ENCODE assay signal across 1 cellular context in genomic region chr1:94926915-94927404, GRCh38.
TF ChIP-seq lines count a peak whose summit lies in the region.

TSS of gene CNN3 (minus strand) at chr1:94927110. CDS start at chr1:94926894, 216 bp downstream.

TF ChIP-seq in HepG2, 621 proteins besides CTCF, POLR2A, EP300 and RAD21 (continued from another document and continues in another):
- TF ChIP-seq ZSCAN25 (CRISPR knock-in tag; IDR thresholded peaks at IDR 0.05) = peak; percentile 27; the same call in 1 of the 2 replicates
- TF ChIP-seq SSRP1 (CRISPR knock-in tag; IDR thresholded peaks at IDR 0.05) = no peak
- TF ChIP-seq ELF1 (CRISPR knock-in tag; IDR thresholded peaks at IDR 0.05) = 0 out of 2 replicates have a peak, but pooled peaks have one; percentile 7
- peak; percentile 91 for TF ChIP-seq RBFOX2 (IDR thresholded peaks at IDR 0.05; ENCODE audit: low read depth, low read length)
- 0 out of 2 replicates have a peak, but pooled peaks have one; percentile 11 for TF ChIP-seq ZNF747 (CRISPR knock-in tag; IDR thresholded peaks at IDR 0.05; ENCODE audit: borderline replicate concordance)
- peak; percentile 42; the same call in 1 of the 2 replicates for TF ChIP-seq ETV6 (CRISPR knock-in tag; conservative IDR thresholded peaks at IDR 0.05)
- no peak for TF ChIP-seq SNAPC4 (CRISPR knock-in tag; IDR thresholded peaks at IDR 0.05)
- TF ChIP-seq MTF1 (CRISPR knock-in tag; IDR thresholded peaks at IDR 0.05) = no peak
- no peak for TF ChIP-seq PRPF4 (IDR thresholded peaks at IDR 0.05; ENCODE audit: low read depth, low read length, poor library complexity, severe bottlenecking)
- TF ChIP-seq LCORL (IDR thresholded peaks at IDR 0.05) = no peak
- peak; percentile 79; the same call in 1 of the 2 replicates for TF ChIP-seq LCORL (CRISPR knock-in tag; IDR thresholded peaks at IDR 0.05)
- TF ChIP-seq IKZF4 (CRISPR knock-in tag; IDR thresholded peaks at IDR 0.05; ENCODE audit: borderline replicate concordance, low read depth, not compliant biosample characterization) = peak; percentile 39
- TF ChIP-seq ATRX (CRISPR knock-in tag; IDR thresholded peaks at IDR 0.05; ENCODE audit: borderline replicate concordance) = no peak
- TF ChIP-seq SALL1 (CRISPR knock-in tag; IDR thresholded peaks at IDR 0.05) = peak; percentile 88
- peak; percentile 64 for TF ChIP-seq POGZ (CRISPR knock-in tag; IDR thresholded peaks at IDR 0.05)
- peak; percentile 52; the same call in 1 of the 2 replicates for TF ChIP-seq SIN3A (IDR thresholded peaks at IDR 0.05; ENCODE audit: borderline replicate concordance, low read depth, low read length)
- no peak for TF ChIP-seq ZNF691 (CRISPR knock-in tag; IDR thresholded peaks at IDR 0.05; ENCODE audit: borderline replicate concordance, low read depth)
- TF ChIP-seq ZNF530 (CRISPR knock-in tag; IDR thresholded peaks at IDR 0.05; ENCODE audit: low read depth) = peak; percentile 67; the same call in 1 of the 2 replicates
- peak; percentile 88 for TF ChIP-seq IRX3 (CRISPR knock-in tag; IDR thresholded peaks at IDR 0.05; ENCODE audit: borderline replicate concordance, low read depth)
- peak; percentile 90 for TF ChIP-seq TFDP1 (CRISPR knock-in tag; IDR thresholded peaks at IDR 0.05; ENCODE audit: borderline replicate concordance)
- TF ChIP-seq MEIS1 (CRISPR knock-in tag; IDR thresholded peaks at IDR 0.05; ENCODE audit: borderline replicate concordance) = 0 out of 2 replicates have a peak, but pooled peaks have one; percentile 27
- peak; percentile 58 for TF ChIP-seq PHF20 (CRISPR knock-in tag; IDR thresholded peaks at IDR 0.05)
- 0 out of 2 replicates have a peak, but pooled peaks have one; percentile 14 for TF ChIP-seq ZNF503 (CRISPR knock-in tag; IDR thresholded peaks at IDR 0.05)
- TF ChIP-seq SAP130 (CRISPR knock-in tag; IDR thresholded peaks at IDR 0.05; ENCODE audit: low read depth) = peak; percentile 61; the same call in 1 of the 2 replicates
- TF ChIP-seq ZNF30 (CRISPR knock-in tag; IDR thresholded peaks at IDR 0.05) = peak; percentile 71; the same call in 1 of the 2 replicates
- peak; percentile 64 for TF ChIP-seq SRY (CRISPR knock-in tag; IDR thresholded peaks at IDR 0.05)
- 0 out of 2 replicates have a peak, but pooled peaks have one; percentile 47 for TF ChIP-seq ZNF639 (CRISPR knock-in tag; conservative IDR thresholded peaks at IDR 0.05)
- peak; percentile 19; the same call in 1 of the 2 replicates for TF ChIP-seq E2F1 (CRISPR knock-in tag; IDR thresholded peaks at IDR 0.05)
- 0 out of 2 replicates have a peak, but pooled peaks have one; percentile 44 for TF ChIP-seq CC2D1A (CRISPR knock-in tag; IDR thresholded peaks at IDR 0.05)
- peak; percentile 90 for TF ChIP-seq ARNT2 (CRISPR knock-in tag; IDR thresholded peaks at IDR 0.05; ENCODE audit: low read depth)
- peak; percentile 93; the same call in 1 of the 2 replicates for TF ChIP-seq ZNF274 (CRISPR knock-in tag; IDR thresholded peaks at IDR 0.05)
- TF ChIP-seq CCDC6 (CRISPR knock-in tag; IDR thresholded peaks at IDR 0.05) = peak; percentile 95
- no peak; the same call in 1 of the 2 replicates for TF ChIP-seq ZMYM3 (CRISPR knock-in tag; IDR thresholded peaks at IDR 0.05)
- TF ChIP-seq ZBTB49 (CRISPR knock-in tag; IDR thresholded peaks at IDR 0.05; ENCODE audit: borderline replicate concordance) = peak; percentile 54; the same call in 1 of the 2 replicates
- no peak for TF ChIP-seq ARID3A (IDR thresholded peaks at IDR 0.05; ENCODE audit: low read depth, low read length)
- peak; percentile 19; the same call in 1 of the 2 replicates for TF ChIP-seq ZSCAN9 (CRISPR knock-in tag; IDR thresholded peaks at IDR 0.05; ENCODE audit: borderline replicate concordance)
- TF ChIP-seq ZBTB20 (CRISPR knock-in tag; IDR thresholded peaks at IDR 0.05; ENCODE audit: borderline replicate concordance, low read depth) = peak; percentile 26; the same call in 1 of the 2 replicates
- TF ChIP-seq FOSL2 (CRISPR knock-in tag; IDR thresholded peaks at IDR 0.05) = peak; percentile 37
- 0 out of 2 replicates have a peak, but pooled peaks have one; percentile 59 for TF ChIP-seq ATF3 (CRISPR knock-in tag; IDR thresholded peaks at IDR 0.05)
- no peak for TF ChIP-seq HOXA9 (CRISPR knock-in tag; IDR thresholded peaks at IDR 0.05; ENCODE audit: borderline replicate concordance)
- TF ChIP-seq CREB3 (CRISPR knock-in tag; IDR thresholded peaks at IDR 0.05) = peak; percentile 34; the same call in 1 of the 2 replicates
- TF ChIP-seq IKZF5 (CRISPR knock-in tag; IDR thresholded peaks at IDR 0.05) = peak; percentile 14; the same call in 1 of the 2 replicates
